ENCODE assay signal across 1 cellular context in genomic region chr3:23815879-23816278, GRCh38.
TF ChIP-seq lines count a peak whose summit lies in the region.

No MANE protein-coding gene starts in this region.

TF ChIP-seq in IMR-90, 13 proteins besides CTCF, POLR2A, EP300 and RAD21:
- TF ChIP-seq ELK1 (IDR thresholded peaks at IDR 0.05; ENCODE audit: borderline replicate concordance, low read depth, low read length), result no peak
- no peak for TF ChIP-seq USF2 (IDR thresholded peaks at IDR 0.05; ENCODE audit: low read depth, low read length)
- no peak for TF ChIP-seq NFE2L2 (IDR thresholded peaks at IDR 0.05; ENCODE audit: low read depth, low read length)
- TF ChIP-seq MAZ (IDR thresholded peaks at IDR 0.05; ENCODE audit: borderline replicate concordance, low read depth, low read length), result no peak
- TF ChIP-seq RCOR1 (IDR thresholded peaks at IDR 0.05; ENCODE audit: insufficient replicate concordance, low read length), result no peak
